Comparison of ENCODE assay signal across 8 cellular contexts in the genomic region with DNA sequence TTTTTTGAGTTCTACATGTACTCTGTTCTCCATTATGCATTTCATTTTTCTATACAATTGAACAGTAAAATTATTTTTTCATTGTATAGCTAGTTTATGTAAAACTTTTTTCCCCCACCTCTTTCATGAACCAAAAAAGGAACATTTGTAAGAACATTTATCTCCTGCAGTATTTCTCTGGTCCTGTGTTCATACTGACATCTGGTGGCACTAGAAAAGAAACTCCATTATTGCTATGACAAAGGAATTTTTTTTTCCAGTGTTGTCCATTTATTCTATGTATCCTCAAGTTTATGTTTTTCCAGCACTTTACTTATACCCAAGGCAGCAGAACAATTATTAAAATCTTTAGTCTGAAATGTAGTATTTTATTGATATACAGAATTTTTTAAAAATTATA. TPM values are rescaled to one million over a fixed set of nuclear protein-coding genes. Genes with fewer than 3 reads are reported as not detected.
A peak's percentile ranks its signal among the peaks of the same experiment; 100 is the strongest.
DNase-seq lines count a peak whose midpoint lies in the region; ATAC-seq and TF ChIP-seq lines count a peak whose summit lies in the region.

No MANE protein-coding gene starts in this region.

- no peaks in the 10 kb centered on the region for H3K27me3 ChIP-seq in OCI-LY1 (ENCODE audit: insufficient read depth, low read length)
- no peaks in the 10 kb centered on the region for H3K27me3 ChIP-seq in transverse colon

- no peak overlapping the region for H2AFZ ChIP-seq in OCI-LY1 (ENCODE audit: low read length)

- H3K4me3 Mint-ChIP-seq in activated CD8-positive, alpha-beta T cell treated with anti-CD3 and anti-CD28 coated beads for 36 hours, result no peak overlapping the region
- no peak overlapping the region for H3K4me3 Mint-ChIP-seq in activated CD8-positive, alpha-beta T cell treated with anti-CD3 and anti-CD28 coated beads, Interleukin-2, amount 10 ng/mL, durations not matched to agents 7 days and 5 days

- H3K9me3 Mint-ChIP-seq in activated CD8-positive, alpha-beta T cell treated with anti-CD3 and anti-CD28 coated beads for 36 hours, result no peaks in the 10 kb centered on the region
- no peaks in the 10 kb centered on the region for H3K9me3 Mint-ChIP-seq in activated CD8-positive, alpha-beta T cell treated with anti-CD3 and anti-CD28 coated beads, Interleukin-2, amount 10 ng/mL, durations not matched to agents 7 days and 5 days (ENCODE audit: insufficient read depth)

- H3K4me3 ChIP-seq in OCI-LY1 (ENCODE audit: low read depth, low read length, poor library complexity, severe bottlenecking) (no peak overlapping the region), transverse colon (no peak overlapping the region)

- intact Hi-C loops in activated CD8-positive, alpha-beta T cell treated with anti-CD3 and anti-CD28 coated beads for 36 hours (cut with micrococcal nuclease), result no loop called here
- intact Hi-C loops in transverse colon (cut with DNase I; ENCODE audit: low total_unique reads), result no loop called here

- no peak for TF ChIP-seq POLR2A in erythroblast (IDR thresholded peaks at IDR 0.05; ENCODE audit: low read length)
- TF ChIP-seq POLR2A in transverse colon (IDR thresholded peaks at IDR 0.05), result no peak

- no peaks in the 10 kb centered on the region for H3K36me3 ChIP-seq in OCI-LY1 (ENCODE audit: insufficient read depth, low read length)
- H3K36me3 ChIP-seq in transverse colon, result no peaks in the 10 kb centered on the region

- CTCF ChIA-PET in activated CD8-positive, alpha-beta T cell treated with anti-CD3 and anti-CD28 coated beads for 36 hours (lab: Charles Lee), result no interaction called here
- CTCF ChIA-PET in activated CD8-positive, alpha-beta T cell treated with anti-CD3 and anti-CD28 coated beads, Interleukin-2, amount 10 ng/mL, durations not matched to agents 7 days and 5 days (lab: Charles Lee), result no interaction called here

- no peaks in the 10 kb centered on the region for H3K27me3 Mint-ChIP-seq in activated CD8-positive, alpha-beta T cell treated with anti-CD3 and anti-CD28 coated beads for 36 hours
- H3K27me3 Mint-ChIP-seq in activated CD8-positive, alpha-beta T cell treated with anti-CD3 and anti-CD28 coated beads, Interleukin-2, amount 10 ng/mL, durations not matched to agents 7 days and 5 days (ENCODE audit: low read depth), result no peaks in the 10 kb centered on the region

- no peak overlapping the region for H3K4me2 ChIP-seq in OCI-LY1 (ENCODE audit: low read length)

- TF ChIP-seq CTCF in activated CD8-positive, alpha-beta T cell treated with anti-CD3 and anti-CD28 coated beads for 36 hours (IDR thresholded peaks at IDR 0.05), result peak; percentile 15
- TF ChIP-seq CTCF in OCI-LY1 (IDR thresholded peaks at IDR 0.05; ENCODE audit: low read length) (peak; percentile 44), transverse colon (IDR thresholded peaks at IDR 0.05) (peak in 3 of 5 experiments; percentile 22 to 27 (median 24))

- H3K9me3 ChIP-seq in OCI-LY1 (ENCODE audit: low read length), result no peaks in the 10 kb centered on the region
- no peaks in the 10 kb centered on the region for H3K9me3 ChIP-seq in transverse colon

- H3K27ac ChIP-seq in OCI-LY1 (ENCODE audit: low read depth, low read length, poor library complexity, severe bottlenecking) (no peak overlapping the region), transverse colon (no peak overlapping the region)

- DNase-seq in activated CD8-positive, alpha-beta T cell treated with anti-CD3 and anti-CD28 coated beads for 36 hours, result no peak
- DNase-seq in activated CD8-positive, alpha-beta T cell treated with anti-CD3 and anti-CD28 coated beads, Interleukin-2, amount 10 ng/mL, durations not matched to agents 7 days and 5 days, result no peak
- peak; percentile 13 to 53 for DNase-seq in erythroblast (lab: John Stamatoyannopoulos, UW)
- DNase-seq in transverse colon, result no peak
- no peak for DNase-seq in activated effector memory CD4-positive, alpha-beta T cell treated with Interleukin-2 at 50 U/mL for 16 hours

- H3K4me1 Mint-ChIP-seq in activated CD8-positive, alpha-beta T cell treated with anti-CD3 and anti-CD28 coated beads for 36 hours (ENCODE audit: low read depth), result peaks cover 10% of the 10 kb centered on the region
- no peaks in the 10 kb centered on the region for H3K4me1 Mint-ChIP-seq in activated CD8-positive, alpha-beta T cell treated with anti-CD3 and anti-CD28 coated beads, Interleukin-2, amount 10 ng/mL, durations not matched to agents 7 days and 5 days (ENCODE audit: low read depth)

- TF ChIP-seq EP300 in transverse colon (IDR thresholded peaks at IDR 0.05; ENCODE audit: low read depth), result no peak

- in situ Hi-C loops in transverse colon (cut with MboI; ENCODE audit: low pct_ligation_motif_present in 1 of 4, low pct_unique_long_range_greater_than_20kb in 1 of 4, low sequenced_read_pairs in 3 of 4), result no loop called here

- no peak overlapping the region for H3K27ac Mint-ChIP-seq in activated CD8-positive, alpha-beta T cell treated with anti-CD3 and anti-CD28 coated beads for 36 hours
- H3K27ac Mint-ChIP-seq in activated CD8-positive, alpha-beta T cell treated with anti-CD3 and anti-CD28 coated beads, Interleukin-2, amount 10 ng/mL, durations not matched to agents 7 days and 5 days, result no peak overlapping the region

- POLR2A ChIA-PET in activated CD8-positive, alpha-beta T cell treated with anti-CD3 and anti-CD28 coated beads for 36 hours (lab: Charles Lee), result no interaction called here
- POLR2A ChIA-PET in activated CD8-positive, alpha-beta T cell treated with anti-CD3 and anti-CD28 coated beads, Interleukin-2, amount 10 ng/mL, durations not matched to agents 7 days and 5 days (lab: Charles Lee), result no interaction called here

- peaks cover 19% of the 10 kb centered on the region for H3K36me3 Mint-ChIP-seq in activated CD8-positive, alpha-beta T cell treated with anti-CD3 and anti-CD28 coated beads for 36 hours (ENCODE audit: low read depth)
- H3K36me3 Mint-ChIP-seq in activated CD8-positive, alpha-beta T cell treated with anti-CD3 and anti-CD28 coated beads, Interleukin-2, amount 10 ng/mL, durations not matched to agents 7 days and 5 days (ENCODE audit: low read depth), result peaks cover 17% of the 10 kb centered on the region

- H3K4me1 ChIP-seq in OCI-LY1 (ENCODE audit: insufficient read depth, low read length, severe bottlenecking), result no peaks in the 10 kb centered on the region
- H3K4me1 ChIP-seq in transverse colon, result no peaks in the 10 kb centered on the region

- H3K9ac ChIP-seq in OCI-LY1 (ENCODE audit: low read length), result no peak overlapping the region

- no peaks in the 10 kb centered on the region for H3K79me2 ChIP-seq in OCI-LY1 (ENCODE audit: insufficient read depth, low read length)

- H3F3A ChIP-seq in OCI-LY1 (ENCODE audit: insufficient read depth, low read length), result no peaks in the 10 kb centered on the region

- no peaks in the 10 kb centered on the region for H4K20me1 ChIP-seq in OCI-LY1 (ENCODE audit: insufficient read depth, low read length)

- H3K9me2 ChIP-seq in OCI-LY1 (ENCODE audit: low read depth, low read length), result no peaks in the 10 kb centered on the region

- no peak for ATAC-seq in activated CD8-positive, alpha-beta T cell treated with anti-CD3 and anti-CD28 coated beads for 36 hours
- ATAC-seq in activated CD8-positive, alpha-beta T cell treated with anti-CD3 and anti-CD28 coated beads, Interleukin-2, amount 10 ng/mL, durations not matched to agents 7 days and 5 days, result no peak
- ATAC-seq in HG02870 (IDR thresholded peaks at IDR 0.05; ENCODE audit: unreplicated experiment), result no peak
- no peak for ATAC-seq in HG02840 (IDR thresholded peaks at IDR 0.05; ENCODE audit: low FRiP score, unreplicated experiment)

RNA-seq across cellular contexts. Expression of a gene that starts 27.4 kb away (rescaled TPM):
- total RNA-seq in activated CD8-positive, alpha-beta T cell treated with anti-CD3 and anti-CD28 coated beads for 36 hours, result 10 to 100 TPM; 19.8 to 20.4 TPM
- total RNA-seq in activated CD8-positive, alpha-beta T cell treated with anti-CD3 and anti-CD28 coated beads, Interleukin-2, amount 10 ng/mL, durations not matched to agents 7 days and 5 days, result 10 to 100 TPM; 17.1 to 18.1 TPM
- total RNA-seq in transverse colon, result 1 to 10 TPM; 1.4 to 2.1 (median 1.5) TPM

RNA-seq across cellular contexts. Expression of a gene that starts 46.6 kb away (rescaled TPM):
- total RNA-seq in activated CD8-positive, alpha-beta T cell treated with anti-CD3 and anti-CD28 coated beads for 36 hours, result 10 to 100 TPM; 22.9 to 25.3 TPM
- 10 to 100 TPM; 25.3 to 25.8 TPM for total RNA-seq in activated CD8-positive, alpha-beta T cell treated with anti-CD3 and anti-CD28 coated beads, Interleukin-2, amount 10 ng/mL, durations not matched to agents 7 days and 5 days
- total RNA-seq in transverse colon, result 10 to 100 TPM in 2 of 4 donors, 1 to 10 TPM in 2; 4.9 to 18.9 (median 11.4) TPM

RNA-seq across cellular contexts. Expression of a gene that starts 46.7 kb away (rescaled TPM):
- 10 to 100 TPM; 15.6 to 19.2 TPM for total RNA-seq in activated CD8-positive, alpha-beta T cell treated with anti-CD3 and anti-CD28 coated beads for 36 hours
- 10 to 100 TPM; 19.5 to 20.9 TPM for total RNA-seq in activated CD8-positive, alpha-beta T cell treated with anti-CD3 and anti-CD28 coated beads, Interleukin-2, amount 10 ng/mL, durations not matched to agents 7 days and 5 days
- 10 to 100 TPM in 3 of 4 donors, 1 to 10 TPM in 1; 6.4 to 43.8 (median 32.0) TPM for total RNA-seq in transverse colon

Comparison
In these comparisons a context has a peak if more than half of its experiments do, and no peak if none do; other contexts are left out.
1. DNase-seq: peak in erythroblast (2 of 2); none in activated CD8-positive, alpha-beta T cell treated with anti-CD3 and anti-CD28 coated beads for 36 hours (single experiment), activated CD8-positive, alpha-beta T cell treated with anti-CD3 and anti-CD28 coated beads, Interleukin-2, amount 10 ng/mL, durations not matched to agents 7 days and 5 days (single experiment), transverse colon (single experiment) and activated effector memory CD4-positive, alpha-beta T cell treated with Interleukin-2 at 50 U/mL for 16 hours (single experiment).
2. RNA of a gene that starts 27.4 kb away (total RNA-seq): 19.8 to 20.4 TPM in activated CD8-positive, alpha-beta T cell treated with anti-CD3 and anti-CD28 coated beads for 36 hours and 17.1 to 18.1 TPM in activated CD8-positive, alpha-beta T cell treated with anti-CD3 and anti-CD28 coated beads, Interleukin-2, amount 10 ng/mL, durations not matched to agents 7 days and 5 days; 1.4 to 2.1 TPM in transverse colon; every median in the first group is over 4 times any median in the second.
3. Peak in every context shown above with its lines, with median percentiles within 50 percentile points of each other: CTCF ChIP-seq.